ENCODE assay signal across 18 cellular contexts in the genomic region with DNA sequence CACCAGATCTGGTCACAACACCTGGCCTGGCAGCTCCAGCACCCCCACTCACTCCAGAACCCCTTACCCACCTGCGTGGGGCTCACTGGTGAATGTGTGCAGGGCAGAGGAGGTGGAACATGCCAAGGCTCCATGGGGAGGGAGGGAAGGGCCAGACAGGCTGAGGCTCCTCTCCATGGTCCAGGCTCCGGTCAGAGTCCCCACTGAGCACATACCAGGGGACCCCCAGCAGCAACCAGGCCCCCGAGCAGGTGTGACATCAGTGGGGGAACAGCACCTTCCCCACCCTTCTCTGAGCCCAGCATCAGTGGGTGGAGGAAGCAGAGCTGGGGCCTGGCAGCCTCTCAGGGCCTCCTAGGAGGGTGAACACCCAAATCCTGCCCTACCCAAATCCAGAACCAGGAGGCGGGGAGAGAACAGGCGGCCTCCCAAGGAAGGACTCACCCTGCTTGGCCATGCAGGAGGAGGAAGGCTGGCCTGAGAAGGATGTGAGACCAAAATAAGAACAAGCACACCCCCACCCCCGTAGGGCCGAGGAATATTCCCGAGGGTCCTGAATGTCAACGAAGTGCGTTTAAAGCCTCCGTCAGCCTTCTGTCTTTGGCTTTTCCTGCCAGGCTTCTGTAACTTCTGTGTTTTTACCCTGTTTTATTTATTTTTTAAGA. TPM values are rescaled to one million over a fixed set of nuclear protein-coding genes. Genes with fewer than 3 reads are reported as not detected.
"Had no signal": no experiment of that assay in that cellular context is flagged by ENCODE, and none has a peak within 500 bp of the region (broad histone marks: within the 10 kb centered on the region; RNA-seq: fewer than 3 reads in every experiment).

No MANE protein-coding gene starts in this region.

- H3K9me3 Mint-ChIP-seq: activated CD4-positive, alpha-beta T cell treated with anti-CD3 and anti-CD28 coated beads, Interleukin-2, amount 10 ng/mL, durations not matched to agents 7 days and 5 days; activated T-helper 2 cell treated with anti-CD3 and anti-CD28 coated beads, Interferon-gamma antibody, Interleukin-2, Interleukin-4, amounts not matched to agents 10 μg/mL and 5 μg/mL and 100 μg/mL, durations not matched to agents 14 hours and 24 hours and 36 hours; central memory CD8-positive, alpha-beta T cell; nephron had no signal

- DNase-seq: activated CD4-positive, alpha-beta T cell treated with anti-CD3 and anti-CD28 coated beads, Interleukin-2, amount 10 ng/mL, durations not matched to agents 7 days and 5 days; activated CD4-positive, CD25-positive, alpha-beta regulatory T cell; activated naive CD4-positive, alpha-beta T cell treated with anti-CD3 and anti-CD28 coated beads, Interleukin-2, amount 50 U/mL, for 16 hours; activated T-cell treated with anti-CD3 and anti-CD28 coated beads for 4 hours; adrenal gland; dermis blood vessel endothelial cell; ovary; retina; stomach; T-helper 17 cell had no signal

- H3K4me1 Mint-ChIP-seq: central memory CD8-positive, alpha-beta T cell had no signal

- H3K9me3 ChIP-seq: adrenal gland, ovary, stomach, tibial nerve had no signal

- H3K27me3 Mint-ChIP-seq: central memory CD8-positive, alpha-beta T cell had no signal

- H3K27ac Mint-ChIP-seq: activated CD4-positive, alpha-beta T cell treated with anti-CD3 and anti-CD28 coated beads, Interleukin-2, amount 10 ng/mL, durations not matched to agents 7 days and 5 days; activated T-helper 2 cell treated with anti-CD3 and anti-CD28 coated beads, Interferon-gamma antibody, Interleukin-2, Interleukin-4, amounts not matched to agents 10 μg/mL and 5 μg/mL and 100 μg/mL, durations not matched to agents 14 hours and 24 hours and 36 hours; T-helper 17 cell had no signal

- H3K4me3 ChIP-seq: adrenal gland, ovary, stomach, tibial nerve had no signal

- H3K4me1 ChIP-seq: adrenal gland had no signal

- ATAC-seq: esophagus mucosa had no signal

- H3K27me3 ChIP-seq: adrenal gland, ovary, stomach, tibial nerve had no signal

- H3K36me3 ChIP-seq: adrenal gland, ovary, stomach, tibial nerve had no signal

- H3K27ac ChIP-seq: adrenal gland, tibial nerve had no signal

- H3K4me3 Mint-ChIP-seq: activated CD4-positive, alpha-beta T cell treated with anti-CD3 and anti-CD28 coated beads, Interleukin-2, amount 10 ng/mL, durations not matched to agents 7 days and 5 days; central memory CD8-positive, alpha-beta T cell; nephron; T-helper 17 cell had no signal

RNA-seq across cellular contexts. Expression of a gene that starts 1.1 kb away (rescaled TPM):
- total RNA-seq: activated CD4-positive, alpha-beta T cell treated with anti-CD3 and anti-CD28 coated beads, Interleukin-2, amount 10 ng/mL, durations not matched to agents 7 days and 5 days; activated CD8-positive, alpha-beta memory T cell treated with anti-CD3 and anti-CD28 coated beads for 36 hours; activated T-helper 2 cell treated with anti-CD3 and anti-CD28 coated beads, Interferon-gamma antibody, Interleukin-2, Interleukin-4, amounts not matched to agents 10 μg/mL and 5 μg/mL and 100 μg/mL, durations not matched to agents 14 hours and 24 hours and 36 hours; adrenal gland; dermis blood vessel endothelial cell; esophagus mucosa; glomerular endothelial cell; mucosa of gallbladder; ovary; stomach; tibial nerve had no signal
